16 cellular contexts compared by ENCODE assay signal in the genomic region with DNA sequence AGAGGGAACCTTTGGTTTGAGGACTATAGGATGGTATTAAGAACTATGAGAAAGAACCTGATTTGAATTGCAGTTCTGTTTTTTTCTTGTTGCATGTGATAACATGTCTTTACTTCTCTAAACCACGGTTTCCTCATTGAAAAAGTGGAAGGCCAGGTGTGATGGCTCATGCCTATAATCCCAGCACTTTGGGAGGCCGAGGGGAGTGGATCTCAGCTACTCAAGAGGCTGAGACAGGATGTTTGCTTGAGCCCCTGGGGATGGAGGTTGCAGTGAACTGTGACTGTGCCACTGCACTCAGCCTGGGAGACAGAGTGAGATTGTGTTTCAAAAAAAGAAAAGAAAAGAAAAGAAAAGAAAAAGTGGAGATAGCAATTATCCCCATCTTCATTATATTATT. TPM values are rescaled to one million over a fixed set of nuclear protein-coding genes. Genes with fewer than 3 reads are reported as not detected.
DNase-seq lines count a peak whose midpoint lies in the region; ATAC-seq and TF ChIP-seq lines count a peak whose summit lies in the region.
"Had no signal": no experiment of that assay in that cellular context is flagged by ENCODE, and none has a peak within 500 bp of the region (broad histone marks: within the 10 kb centered on the region; RNA-seq: fewer than 3 reads in every experiment).

No MANE protein-coding gene starts in this region.

- H3K4me3 ChIP-seq in OCI-LY7 (ENCODE audit: low read depth, low read length, poor library complexity, severe bottlenecking): no peak overlapping the region
- no peak overlapping the region for H3K4me3 ChIP-seq in mesendoderm (ENCODE audit: low read length)
- H3K4me3 ChIP-seq: transverse colon had no signal

- H3K36me3 ChIP-seq in OCI-LY7 (ENCODE audit: insufficient read depth, low read length) (no peaks in the 10 kb centered on the region), mesendoderm (ENCODE audit: control insufficient read depth, insufficient read depth, low read length) (no peaks in the 10 kb centered on the region)
- H3K36me3 ChIP-seq: transverse colon had no signal

- no peak overlapping the region for H3K18ac ChIP-seq in mesendoderm (ENCODE audit: low read length)

- H3K27ac ChIP-seq in OCI-LY7 (ENCODE audit: low read depth, low read length, poor library complexity, severe bottlenecking) (no peak overlapping the region), mesendoderm (ENCODE audit: low read depth, low read length) (no peak overlapping the region)
- H3K27ac ChIP-seq: KMS-11, transverse colon had no signal

- no peak overlapping the region for H4K5ac ChIP-seq in mesendoderm (ENCODE audit: low read length)

- TF ChIP-seq CTCF in OCI-LY7 (conservative IDR thresholded peaks at IDR 0.05; ENCODE audit: low read length): no peak

- ATAC-seq in HG03442 (IDR thresholded peaks at IDR 0.05; ENCODE audit: unreplicated experiment) (peak; percentile 45), GM21381 (IDR thresholded peaks at IDR 0.05; ENCODE audit: unreplicated experiment) (no peak)

- H3K9ac ChIP-seq in mesendoderm (ENCODE audit: low read length): no peak overlapping the region
- H3K9ac ChIP-seq: KMS-11 had no signal

- no peaks in the 10 kb centered on the region for H3K27me3 ChIP-seq in mesendoderm (ENCODE audit: insufficient read depth, low read length, poor library complexity)
- H3K27me3 ChIP-seq: transverse colon had no signal

- DNase-seq in NCI-H510A treated with DMSO at 0.1 percent for 48 hours (lab: John Stamatoyannopoulos, UW) (peak; percentile 5), NCI-H510A (lab: John Stamatoyannopoulos, UW) (no peak), OCI-LY7 (ENCODE audit: low spot score) (peak; percentile 75), mesendoderm (peak; percentile 44), NCI-H2107 treated with DMSO at 0.1 percent for 48 hours (lab: John Stamatoyannopoulos, UW; ENCODE audit: unreplicated experiment) (no peak), NK-92 (lab: John Stamatoyannopoulos, UW; ENCODE audit: unreplicated experiment) (no peak)
- DNase-seq: activated CD4-positive, alpha-beta T cell treated with anti-CD3 and anti-CD28 coated beads, Interleukin-2, amount 50 U/mL, for 48 hours; effector CD4-positive, alpha-beta T cell; foreskin melanocyte; retina; T-helper 9 cell; transverse colon had no signal

- intact Hi-C loops in OCI-LY7 (cut with micrococcal nuclease; ENCODE audit: unreplicated experiment): no loop called here

- no peak overlapping the region for H2AK5ac ChIP-seq in mesendoderm (ENCODE audit: low read length)

- no peak overlapping the region for H2BK120ac ChIP-seq in mesendoderm (ENCODE audit: low read depth, low read length)

- H3K79me1 ChIP-seq in mesendoderm (ENCODE audit: low read length): no peaks in the 10 kb centered on the region

- peaks cover 41% of the 10 kb centered on the region for H3K4me1 ChIP-seq in OCI-LY7 (ENCODE audit: insufficient read depth, low read length, poor library complexity, severe bottlenecking)
- H3K4me1 ChIP-seq in mesendoderm (ENCODE audit: control insufficient read depth, low read depth, low read length): no peaks in the 10 kb centered on the region
- H3K4me1 ChIP-seq: transverse colon had no signal

- no peaks in the 10 kb centered on the region for H4K20me1 ChIP-seq in OCI-LY7 (ENCODE audit: insufficient read depth, low read length)

- no peak overlapping the region for H3K56ac ChIP-seq in mesendoderm (ENCODE audit: low read length)

- no peaks in the 10 kb centered on the region for H3K79me2 ChIP-seq in OCI-LY7 (ENCODE audit: insufficient read depth, low read depth, low read length)
- no peaks in the 10 kb centered on the region for H3K79me2 ChIP-seq in mesendoderm (ENCODE audit: control insufficient read depth, insufficient read depth, low read length)

- H2BK15ac ChIP-seq in mesendoderm (replicated peaks; ENCODE audit: low read depth): no peak overlapping the region

- H4K8ac ChIP-seq in mesendoderm (ENCODE audit: low read depth, low read length): no peak overlapping the region

- no peak overlapping the region for H2BK5ac ChIP-seq in mesendoderm (ENCODE audit: low read length)

- no peak overlapping the region for H3K23ac ChIP-seq in mesendoderm (ENCODE audit: low read length)

- CTCF ChIA-PET in OCI-LY7 (lab: Charles Lee; ENCODE audit: unreplicated experiment): no interaction called here

- H3K4ac ChIP-seq in mesendoderm (ENCODE audit: low read depth, low read length): no peak overlapping the region

- no peaks in the 10 kb centered on the region for H3K9me2 ChIP-seq in OCI-LY7 (ENCODE audit: insufficient read depth, low read length)

- peak overlapping the region; percentile 34; the same call in 1 of the 2 replicates for H3K4me2 ChIP-seq in OCI-LY7 (ENCODE audit: low read length)
- no peak overlapping the region for H3K4me2 ChIP-seq in mesendoderm (ENCODE audit: low read length)
- H3K4me2 ChIP-seq: KMS-11 had no signal

- no peak overlapping the region for H2AFZ ChIP-seq in OCI-LY7 (ENCODE audit: low read length)

- BruUV-seq in OCI-LY7 (replicated peaks; lab: Mats Ljungman, UMichigan): no TSS peak

- H3K9me3 ChIP-seq in OCI-LY7 (ENCODE audit: low read length): no peaks in the 10 kb centered on the region
- H3K9me3 ChIP-seq: transverse colon had no signal

- no CpG with 5 or more reads among the region's 2 CpGs for WGBS in mesendoderm (ENCODE audit: extremely low coverage, insufficient coverage, low lambda C conversion rate)

- POLR2A ChIA-PET in OCI-LY7 (lab: Charles Lee): no interaction called here

RNA-seq across cellular contexts. Expression of a gene that starts 32.3 kb away (rescaled TPM):
- total RNA-seq in OCI-LY7 (2014; rRNA removed; shearing (Covaris generic)): not detected in 2 replicates
- not detected in 2 replicates for total RNA-seq in OCI-LY7 (2022)
- polyA plus RNA-seq in mesendoderm (2013, experiment 1 of 2): 0.73 TPM
- 0.80 TPM for polyA plus RNA-seq in mesendoderm (2013, experiment 2 of 2)
- total RNA-seq: activated T-helper 2 cell treated with anti-CD3 and anti-CD28 coated beads, Interferon-gamma antibody, Interleukin-2, Interleukin-4, amounts not matched to agents 10 μg/mL and 5 μg/mL and 100 μg/mL, durations not matched to agents 14 hours and 24 hours and 36 hours had no signal

Comparison
In these comparisons a context has a peak if more than half of its experiments do, and no peak if none do; other contexts are left out.
1. DNase-seq: peak in NCI-H510A treated with DMSO at 0.1 percent for 48 hours (single experiment), OCI-LY7 (single experiment) and mesendoderm (single experiment); none in NCI-H510A (single experiment), NCI-H2107 treated with DMSO at 0.1 percent for 48 hours (single experiment) and NK-92 (single experiment).